Comparison of ENCODE assay signal across 1 cellular context in genomic region chr11:67505605-67506396, GRCh38.
TF ChIP-seq lines count a peak whose summit lies in the region.

No MANE protein-coding gene starts in this region.

TF ChIP-seq in GM12878, 131 proteins besides CTCF, POLR2A, EP300 and RAD21 (continued from another document and continues in another):
- TF ChIP-seq, protein P1, sequence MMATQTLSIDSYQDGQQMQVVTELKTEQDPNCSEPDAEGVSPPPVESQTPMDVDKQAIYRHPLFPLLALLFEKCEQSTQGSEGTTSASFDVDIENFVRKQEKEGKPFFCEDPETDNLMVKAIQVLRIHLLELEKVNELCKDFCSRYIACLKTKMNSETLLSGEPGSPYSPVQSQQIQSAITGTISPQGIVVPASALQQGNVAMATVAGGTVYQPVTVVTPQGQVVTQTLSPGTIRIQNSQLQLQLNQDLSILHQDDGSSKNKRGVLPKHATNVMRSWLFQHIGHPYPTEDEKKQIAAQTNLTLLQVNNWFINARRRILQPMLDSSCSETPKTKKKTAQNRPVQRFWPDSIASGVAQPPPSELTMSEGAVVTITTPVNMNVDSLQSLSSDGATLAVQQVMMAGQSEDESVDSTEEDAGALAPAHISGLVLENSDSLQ (IDR thresholded peaks at IDR 0.05), result peak; percentile 57
- no peak for TF ChIP-seq RBBP5 (conservative IDR thresholded peaks at IDR 0.05)
- TF ChIP-seq RFX5 (IDR thresholded peaks at IDR 0.05; ENCODE audit: low read depth, low read length), result peak; percentile 62; the same call in 1 of the 2 replicates
- peak; percentile 88 for TF ChIP-seq NR2F1 (conservative IDR thresholded peaks at IDR 0.05)
- no peak for TF ChIP-seq NR2C1 (IDR thresholded peaks at IDR 0.05)
- TF ChIP-seq CBFB (IDR thresholded peaks at IDR 0.05; ENCODE audit: low read depth), result no peak
- peak; percentile 80 for TF ChIP-seq EED (IDR thresholded peaks at IDR 0.05; ENCODE audit: low read depth)
- no peak for TF ChIP-seq SMAD5 (IDR thresholded peaks at IDR 0.05; ENCODE audit: low read depth)
- TF ChIP-seq, protein P2, sequence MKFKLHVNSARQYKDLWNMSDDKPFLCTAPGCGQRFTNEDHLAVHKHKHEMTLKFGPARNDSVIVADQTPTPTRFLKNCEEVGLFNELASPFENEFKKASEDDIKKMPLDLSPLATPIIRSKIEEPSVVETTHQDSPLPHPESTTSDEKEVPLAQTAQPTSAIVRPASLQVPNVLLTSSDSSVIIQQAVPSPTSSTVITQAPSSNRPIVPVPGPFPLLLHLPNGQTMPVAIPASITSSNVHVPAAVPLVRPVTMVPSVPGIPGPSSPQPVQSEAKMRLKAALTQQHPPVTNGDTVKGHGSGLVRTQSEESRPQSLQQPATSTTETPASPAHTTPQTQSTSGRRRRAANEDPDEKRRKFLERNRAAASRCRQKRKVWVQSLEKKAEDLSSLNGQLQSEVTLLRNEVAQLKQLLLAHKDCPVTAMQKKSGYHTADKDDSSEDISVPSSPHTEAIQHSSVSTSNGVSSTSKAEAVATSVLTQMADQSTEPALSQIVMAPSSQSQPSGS (IDR thresholded peaks at IDR 0.05; ENCODE audit: low read length), result no peak
- TF ChIP-seq MXI1 (IDR thresholded peaks at IDR 0.05; ENCODE audit: low read depth, low read length), result peak; percentile 42; the same call in 1 of the 2 replicates
- TF ChIP-seq, protein P3, sequence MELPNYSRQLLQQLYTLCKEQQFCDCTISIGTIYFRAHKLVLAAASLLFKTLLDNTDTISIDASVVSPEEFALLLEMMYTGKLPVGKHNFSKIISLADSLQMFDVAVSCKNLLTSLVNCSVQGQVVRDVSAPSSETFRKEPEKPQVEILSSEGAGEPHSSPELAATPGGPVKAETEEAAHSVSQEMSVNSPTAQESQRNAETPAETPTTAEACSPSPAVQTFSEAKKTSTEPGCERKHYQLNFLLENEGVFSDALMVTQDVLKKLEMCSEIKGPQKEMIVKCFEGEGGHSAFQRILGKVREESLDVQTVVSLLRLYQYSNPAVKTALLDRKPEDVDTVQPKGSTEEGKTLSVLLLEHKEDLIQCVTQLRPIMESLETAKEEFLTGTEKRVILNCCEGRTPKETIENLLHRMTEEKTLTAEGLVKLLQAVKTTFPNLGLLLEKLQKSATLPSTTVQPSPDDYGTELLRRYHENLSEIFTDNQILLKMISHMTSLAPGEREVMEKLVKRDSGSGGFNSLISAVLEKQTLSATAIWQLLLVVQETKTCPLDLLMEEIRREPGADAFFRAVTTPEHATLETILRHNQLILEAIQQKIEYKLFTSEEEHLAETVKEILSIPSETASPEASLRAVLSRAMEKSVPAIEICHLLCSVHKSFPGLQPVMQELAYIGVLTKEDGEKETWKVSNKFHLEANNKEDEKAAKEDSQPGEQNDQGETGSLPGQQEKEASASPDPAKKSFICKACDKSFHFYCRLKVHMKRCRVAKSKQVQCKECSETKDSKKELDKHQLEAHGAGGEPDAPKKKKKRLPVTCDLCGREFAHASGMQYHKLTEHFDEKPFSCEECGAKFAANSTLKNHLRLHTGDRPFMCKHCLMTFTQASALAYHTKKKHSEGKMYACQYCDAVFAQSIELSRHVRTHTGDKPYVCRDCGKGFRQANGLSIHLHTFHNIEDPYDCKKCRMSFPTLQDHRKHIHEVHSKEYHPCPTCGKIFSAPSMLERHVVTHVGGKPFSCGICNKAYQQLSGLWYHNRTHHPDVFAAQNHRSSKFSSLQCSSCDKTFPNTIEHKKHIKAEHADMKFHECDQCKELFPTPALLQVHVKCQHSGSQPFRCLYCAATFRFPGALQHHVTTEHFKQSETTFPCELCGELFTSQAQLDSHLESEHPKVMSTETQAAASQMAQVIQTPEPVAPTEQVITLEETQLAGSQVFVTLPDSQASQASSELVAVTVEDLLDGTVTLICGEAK (IDR thresholded peaks at IDR 0.05; ENCODE audit: borderline replicate concordance), result no peak
- TF ChIP-seq, protein P4, sequence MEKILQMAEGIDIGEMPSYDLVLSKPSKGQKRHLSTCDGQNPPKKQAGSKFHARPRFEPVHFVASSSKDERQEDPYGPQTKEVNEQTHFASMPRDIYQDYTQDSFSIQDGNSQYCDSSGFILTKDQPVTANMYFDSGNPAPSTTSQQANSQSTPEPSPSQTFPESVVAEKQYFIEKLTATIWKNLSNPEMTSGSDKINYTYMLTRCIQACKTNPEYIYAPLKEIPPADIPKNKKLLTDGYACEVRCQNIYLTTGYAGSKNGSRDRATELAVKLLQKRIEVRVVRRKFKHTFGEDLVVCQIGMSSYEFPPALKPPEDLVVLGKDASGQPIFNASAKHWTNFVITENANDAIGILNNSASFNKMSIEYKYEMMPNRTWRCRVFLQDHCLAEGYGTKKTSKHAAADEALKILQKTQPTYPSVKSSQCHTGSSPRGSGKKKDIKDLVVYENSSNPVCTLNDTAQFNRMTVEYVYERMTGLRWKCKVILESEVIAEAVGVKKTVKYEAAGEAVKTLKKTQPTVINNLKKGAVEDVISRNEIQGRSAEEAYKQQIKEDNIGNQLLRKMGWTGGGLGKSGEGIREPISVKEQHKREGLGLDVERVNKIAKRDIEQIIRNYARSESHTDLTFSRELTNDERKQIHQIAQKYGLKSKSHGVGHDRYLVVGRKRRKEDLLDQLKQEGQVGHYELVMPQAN (conservative IDR thresholded peaks at IDR 0.05), result peak; percentile 43; the same call in 1 of the 2 replicates
- no peak for TF ChIP-seq KDM1A (IDR thresholded peaks at IDR 0.05; ENCODE audit: borderline replicate concordance)
- peak; percentile 16; the same call in 1 of the 2 replicates for TF ChIP-seq CREM (IDR thresholded peaks at IDR 0.05; ENCODE audit: low read depth)
- TF ChIP-seq E2F8 (IDR thresholded peaks at IDR 0.05; ENCODE audit: low read depth, partially characterized antibody), result no peak
- TF ChIP-seq STAT1 (conservative IDR thresholded peaks at IDR 0.05), result 0 out of 2 replicates have a peak, but pooled peaks have one; percentile 62
- TF ChIP-seq LARP7 (IDR thresholded peaks at IDR 0.05), result peak; percentile 74; the same call in 1 of the 2 replicates
- 0 out of 2 replicates have a peak, but pooled peaks have one; percentile 17 for TF ChIP-seq CHD2 (IDR thresholded peaks at IDR 0.05; ENCODE audit: borderline replicate concordance, low read depth, low read length)
- TF ChIP-seq MEF2B (IDR thresholded peaks at IDR 0.05; ENCODE audit: partially characterized antibody, poor library complexity, severe bottlenecking), result no peak
- TF ChIP-seq TCF3 (IDR thresholded peaks at IDR 0.05; ENCODE audit: borderline replicate concordance, insufficient read depth, low read depth, low read length), result 0 out of 2 replicates have a peak, but pooled peaks have one; percentile 30
- TF ChIP-seq RELA (IDR thresholded peaks at IDR 0.05; ENCODE audit: borderline replicate concordance, partially characterized antibody), result peak; percentile 60
- no peak for TF ChIP-seq ZNF24 (IDR thresholded peaks at IDR 0.05)
- no peak for TF ChIP-seq BCL11A (IDR thresholded peaks at IDR 0.05; ENCODE audit: low read depth, low read length)
- TF ChIP-seq CHD1 (IDR thresholded peaks at IDR 0.05; ENCODE audit: low read depth, low read length), result no peak
- TF ChIP-seq YBX1 (IDR thresholded peaks at IDR 0.05), result no peak
- no peak for TF ChIP-seq SUPT20H (IDR thresholded peaks at IDR 0.05; ENCODE audit: borderline replicate concordance, control insufficient read depth, low read depth, low read length)
- no peak for TF ChIP-seq BCL3 (IDR thresholded peaks at IDR 0.05; ENCODE audit: borderline replicate concordance, insufficient read depth, low read depth, low read length, poor library complexity, severe bottlenecking)
- TF ChIP-seq, protein P5, sequence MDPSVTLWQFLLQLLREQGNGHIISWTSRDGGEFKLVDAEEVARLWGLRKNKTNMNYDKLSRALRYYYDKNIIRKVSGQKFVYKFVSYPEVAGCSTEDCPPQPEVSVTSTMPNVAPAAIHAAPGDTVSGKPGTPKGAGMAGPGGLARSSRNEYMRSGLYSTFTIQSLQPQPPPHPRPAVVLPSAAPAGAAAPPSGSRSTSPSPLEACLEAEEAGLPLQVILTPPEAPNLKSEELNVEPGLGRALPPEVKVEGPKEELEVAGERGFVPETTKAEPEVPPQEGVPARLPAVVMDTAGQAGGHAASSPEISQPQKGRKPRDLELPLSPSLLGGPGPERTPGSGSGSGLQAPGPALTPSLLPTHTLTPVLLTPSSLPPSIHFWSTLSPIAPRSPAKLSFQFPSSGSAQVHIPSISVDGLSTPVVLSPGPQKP (IDR thresholded peaks at IDR 0.05; ENCODE audit: low read depth, low read length), result no peak
- 0 out of 2 replicates have a peak, but pooled peaks have one; percentile 43 for TF ChIP-seq ESRRA (IDR thresholded peaks at IDR 0.05; ENCODE audit: low read length)
- peak in 1 of 2 experiments; percentile 45; a peak in 1 of 4 replicates for TF ChIP-seq SRF (IDR thresholded peaks at IDR 0.05; ENCODE audit: low read depth in 2 of 2, low read length in 2 of 2)
- TF ChIP-seq KAT2A (conservative IDR thresholded peaks at IDR 0.05; ENCODE audit: control insufficient read depth, low read depth, low read length), result no peak
- no peak for TF ChIP-seq PAX8 (IDR thresholded peaks at IDR 0.05)
- TF ChIP-seq, protein P6, sequence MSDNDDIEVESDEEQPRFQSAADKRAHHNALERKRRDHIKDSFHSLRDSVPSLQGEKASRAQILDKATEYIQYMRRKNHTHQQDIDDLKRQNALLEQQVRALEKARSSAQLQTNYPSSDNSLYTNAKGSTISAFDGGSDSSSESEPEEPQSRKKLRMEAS (IDR thresholded peaks at IDR 0.05; ENCODE audit: low read depth, low read length), result peak; percentile 62; the same call in 1 of the 2 replicates
- no peak for TF ChIP-seq BRCA1 (IDR thresholded peaks at IDR 0.05; ENCODE audit: low read depth, low read length)
- TF ChIP-seq TCF12 (IDR thresholded peaks at IDR 0.05; ENCODE audit: low read depth, low read length), result no peak
- TF ChIP-seq, protein P7, sequence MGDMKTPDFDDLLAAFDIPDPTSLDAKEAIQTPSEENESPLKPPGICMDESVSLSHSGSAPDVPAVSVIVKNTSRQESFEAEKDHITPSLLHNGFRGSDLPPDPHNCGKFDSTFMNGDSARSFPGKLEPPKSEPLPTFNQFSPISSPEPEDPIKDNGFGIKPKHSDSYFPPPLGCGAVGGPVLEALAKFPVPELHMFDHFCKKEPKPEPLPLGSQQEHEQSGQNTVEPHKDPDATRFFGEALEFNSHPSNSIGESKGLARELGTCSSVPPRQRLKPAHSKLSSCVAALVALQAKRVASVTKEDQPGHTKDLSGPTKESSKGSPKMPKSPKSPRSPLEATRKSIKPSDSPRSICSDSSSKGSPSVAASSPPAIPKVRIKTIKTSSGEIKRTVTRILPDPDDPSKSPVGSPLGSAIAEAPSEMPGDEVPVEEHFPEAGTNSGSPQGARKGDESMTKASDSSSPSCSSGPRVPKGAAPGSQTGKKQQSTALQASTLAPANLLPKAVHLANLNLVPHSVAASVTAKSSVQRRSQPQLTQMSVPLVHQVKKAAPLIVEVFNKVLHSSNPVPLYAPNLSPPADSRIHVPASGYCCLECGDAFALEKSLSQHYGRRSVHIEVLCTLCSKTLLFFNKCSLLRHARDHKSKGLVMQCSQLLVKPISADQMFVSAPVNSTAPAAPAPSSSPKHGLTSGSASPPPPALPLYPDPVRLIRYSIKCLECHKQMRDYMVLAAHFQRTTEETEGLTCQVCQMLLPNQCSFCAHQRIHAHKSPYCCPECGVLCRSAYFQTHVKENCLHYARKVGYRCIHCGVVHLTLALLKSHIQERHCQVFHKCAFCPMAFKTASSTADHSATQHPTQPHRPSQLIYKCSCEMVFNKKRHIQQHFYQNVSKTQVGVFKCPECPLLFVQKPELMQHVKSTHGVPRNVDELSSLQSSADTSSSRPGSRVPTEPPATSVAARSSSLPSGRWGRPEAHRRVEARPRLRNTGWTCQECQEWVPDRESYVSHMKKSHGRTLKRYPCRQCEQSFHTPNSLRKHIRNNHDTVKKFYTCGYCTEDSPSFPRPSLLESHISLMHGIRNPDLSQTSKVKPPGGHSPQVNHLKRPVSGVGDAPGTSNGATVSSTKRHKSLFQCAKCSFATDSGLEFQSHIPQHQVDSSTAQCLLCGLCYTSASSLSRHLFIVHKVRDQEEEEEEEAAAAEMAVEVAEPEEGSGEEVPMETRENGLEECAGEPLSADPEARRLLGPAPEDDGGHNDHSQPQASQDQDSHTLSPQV (IDR thresholded peaks at IDR 0.05), result no peak
- TF ChIP-seq PML (IDR thresholded peaks at IDR 0.05; ENCODE audit: low read length), result no peak
- no peak; the same call in 1 of the 2 replicates for TF ChIP-seq CREB1 (IDR thresholded peaks at IDR 0.05; ENCODE audit: low read depth)
- peak; percentile 40 for TF ChIP-seq SP1 (IDR thresholded peaks at IDR 0.05; ENCODE audit: low read depth, low read length)
